Comparison of ENCODE assay signal across 18 cellular contexts in genomic region chr14:38238881-38239280, GRCh38. TPM values are rescaled to one million over a fixed set of nuclear protein-coding genes. Genes with fewer than 3 reads are reported as not detected.
"Had no signal": no experiment of that assay in that cellular context is flagged by ENCODE, and none has a peak within 500 bp of the region (broad histone marks: within the 10 kb centered on the region; RNA-seq: fewer than 3 reads in every experiment).

No MANE protein-coding gene starts in this region.

- H3K27me3 ChIP-seq: hepatocyte, thyroid gland had no signal

- DNase-seq: activated CD4-positive, CD25-positive, alpha-beta regulatory T cell treated with anti-CD3 and anti-CD28 coated beads, Interleukin-2, amount 50 U/mL, for 72 hours; activated naive CD4-positive, alpha-beta T cell treated with Interleukin-2 at 50 U/mL for 16 hours; activated naive CD8-positive, alpha-beta T cell treated with anti-CD3 and anti-CD28 coated beads, Interleukin-2, amount 50 U/mL, for 24 hours; activated T-cell treated with anti-CD3 and anti-CD28 coated beads for 4 hours; dermis blood vessel endothelial cell; effector memory CD8-positive, alpha-beta T cell; islet precursor cell; natural killer cell; stimulated activated CD4-positive, alpha-beta T cell treated with anti-CD3 and anti-CD28 coated beads, Interleukin-2, amount 100 ng/mL, for 48 hours; T-helper 9 cell; thyroid gland had no signal

- H3K4me1 Mint-ChIP-seq: activated naive CD8-positive, alpha-beta T cell treated with anti-CD3 and anti-CD28 coated beads, Interleukin-2, amount 50 U/mL, for 24 hours; activated T-helper 17 cell treated with anti-CD3 and anti-CD28 coated beads, Interleukin-2, amount 50 U/mL, for 72 hours; natural killer cell; stimulated activated memory B cell treated with anti-CD40 and anti-IgM and Interleukin-4, amounts not matched to agents 10 μg/mL and 1 μg/mL and 100 μg/mL, for 72 hours had no signal

- H3K4me2 ChIP-seq: hepatocyte had no signal

- H3K9me3 ChIP-seq: thyroid gland had no signal

- H3K27me3 Mint-ChIP-seq: stimulated activated memory B cell treated with anti-CD40 and anti-IgM and Interleukin-4, amounts not matched to agents 10 μg/mL and 1 μg/mL and 100 μg/mL, for 72 hours had no signal

- H3K36me3 Mint-ChIP-seq: natural killer cell; stimulated activated memory B cell treated with anti-CD40 and anti-IgM and Interleukin-4, amounts not matched to agents 10 μg/mL and 1 μg/mL and 100 μg/mL, for 72 hours had no signal

- H3K36me3 ChIP-seq: thyroid gland had no signal

- H3K4me1 ChIP-seq: thyroid gland had no signal

- H3K4me3 Mint-ChIP-seq: activated naive CD8-positive, alpha-beta T cell treated with anti-CD3 and anti-CD28 coated beads, Interleukin-2, amount 50 U/mL, for 24 hours; activated T-helper 17 cell treated with anti-CD3 and anti-CD28 coated beads, Interleukin-2, amount 50 U/mL, for 72 hours; effector memory CD8-positive, alpha-beta T cell; natural killer cell; stimulated activated memory B cell treated with anti-CD40 and anti-IgM and Interleukin-4, amounts not matched to agents 10 μg/mL and 1 μg/mL and 100 μg/mL, for 72 hours had no signal

- H3K79me2 ChIP-seq: hepatocyte had no signal

- H2AFZ ChIP-seq: hepatocyte had no signal

- FAIRE-seq: astrocyte, bronchial epithelial cell had no signal

- H3K9me3 Mint-ChIP-seq: activated naive CD8-positive, alpha-beta T cell treated with anti-CD3 and anti-CD28 coated beads, Interleukin-2, amount 50 U/mL, for 24 hours; effector memory CD8-positive, alpha-beta T cell; natural killer cell had no signal

- H3K27ac ChIP-seq: hepatocyte, thyroid gland had no signal

- H3K4me3 ChIP-seq: hepatocyte, thyroid gland had no signal

- ATAC-seq: activated naive CD8-positive, alpha-beta T cell treated with anti-CD3 and anti-CD28 coated beads, Interleukin-2, amount 50 U/mL, for 24 hours; activated T-helper 17 cell treated with anti-CD3 and anti-CD28 coated beads, Interleukin-2, amount 50 U/mL, for 72 hours; effector memory CD8-positive, alpha-beta T cell; left lobe of liver; natural killer cell; stimulated activated memory B cell treated with anti-CD40 and anti-IgM and Interleukin-4, amounts not matched to agents 10 μg/mL and 1 μg/mL and 100 μg/mL, for 72 hours had no signal

- H3K27ac Mint-ChIP-seq: activated naive CD8-positive, alpha-beta T cell treated with anti-CD3 and anti-CD28 coated beads, Interleukin-2, amount 50 U/mL, for 24 hours; activated T-helper 17 cell treated with anti-CD3 and anti-CD28 coated beads, Interleukin-2, amount 50 U/mL, for 72 hours; effector memory CD8-positive, alpha-beta T cell; natural killer cell; stimulated activated memory B cell treated with anti-CD40 and anti-IgM and Interleukin-4, amounts not matched to agents 10 μg/mL and 1 μg/mL and 100 μg/mL, for 72 hours had no signal

RNA-seq across cellular contexts. Expression of gene CLEC14A, which starts 17.0 kb away (rescaled TPM):
- total RNA-seq: activated T-helper 17 cell treated with anti-CD3 and anti-CD28 coated beads, Interleukin-2, amount 50 U/mL, for 72 hours; astrocyte; bronchial epithelial cell; epithelial cell of proximal tubule; natural killer cell had no signal

RNA-seq across cellular contexts. Expression of gene SSTR1, which starts 31.2 kb away (rescaled TPM):
- total RNA-seq: activated T-helper 17 cell treated with anti-CD3 and anti-CD28 coated beads, Interleukin-2, amount 50 U/mL, for 72 hours; astrocyte; natural killer cell had no signal
